ENCODE assay signal across 12 cellular contexts in genomic region chr14:24705840-24706239, GRCh38.
DNase-seq lines count a peak whose midpoint lies in the region; ATAC-seq lines count a peak whose summit lies in the region.
"Had no signal": no experiment of that assay in that cellular context is flagged by ENCODE, and none has a peak within 500 bp of the region (broad histone marks: within the 10 kb centered on the region; RNA-seq: fewer than 3 reads in every experiment).

No MANE protein-coding gene starts in this region.

- H3K36me3 Mint-ChIP-seq in effector memory CD8-positive, alpha-beta T cell (ENCODE audit: insufficient read depth): peaks cover 2% of the 10 kb centered on the region
- H3K36me3 Mint-ChIP-seq: stimulated activated effector memory CD8-positive, alpha-beta T cell treated with anti-CD3 and anti-CD28 coated beads, Interleukin-12 subunit alpha, Interleukin-12 subunit beta, amount 100 ng/mL, for 72 hours had no signal

- H3K27me3 Mint-ChIP-seq in effector memory CD8-positive, alpha-beta T cell: no peaks in the 10 kb centered on the region

- H3K4me1 Mint-ChIP-seq in effector memory CD8-positive, alpha-beta T cell (ENCODE audit: low read depth in 2 of 2): peaks cover 6 to 26% of the 10 kb centered on the region in 2 donors

- H3K4me3 Mint-ChIP-seq in effector memory CD8-positive, alpha-beta T cell: no peak overlapping the region
- H3K4me3 Mint-ChIP-seq: H9; stimulated activated effector memory CD8-positive, alpha-beta T cell treated with anti-CD3 and anti-CD28 coated beads, Interleukin-12 subunit alpha, Interleukin-12 subunit beta, amount 100 ng/mL, for 72 hours had no signal

- peak; percentile 93 for ATAC-seq in GM18858 (IDR thresholded peaks at IDR 0.05; ENCODE audit: unreplicated experiment)
- peak; percentile 84 for ATAC-seq in GM21529 (IDR thresholded peaks at IDR 0.05; ENCODE audit: unreplicated experiment)
- ATAC-seq in HG03159 (IDR thresholded peaks at IDR 0.05; ENCODE audit: unreplicated experiment): peak; percentile 92
- peak; percentile 43 for ATAC-seq in effector memory CD8-positive, alpha-beta T cell (replicated peaks)
- ATAC-seq: stimulated activated effector memory CD8-positive, alpha-beta T cell treated with anti-CD3 and anti-CD28 coated beads, Interleukin-12 subunit alpha, Interleukin-12 subunit beta, amount 100 ng/mL, for 72 hours had no signal

- no peak overlapping the region for H3K27ac Mint-ChIP-seq in effector memory CD8-positive, alpha-beta T cell
- H3K27ac Mint-ChIP-seq: H9; stimulated activated effector memory CD8-positive, alpha-beta T cell treated with anti-CD3 and anti-CD28 coated beads, Interleukin-12 subunit alpha, Interleukin-12 subunit beta, amount 100 ng/mL, for 72 hours had no signal

- no peaks in the 10 kb centered on the region for H3K9me3 Mint-ChIP-seq in effector memory CD8-positive, alpha-beta T cell
- H3K9me3 Mint-ChIP-seq: H9; stimulated activated effector memory CD8-positive, alpha-beta T cell treated with anti-CD3 and anti-CD28 coated beads, Interleukin-12 subunit alpha, Interleukin-12 subunit beta, amount 100 ng/mL, for 72 hours had no signal

- DNase-seq in effector memory CD8-positive, alpha-beta T cell: no peak
- no peak for DNase-seq in amniotic stem cell (lab: John Stamatoyannopoulos, UW)
- no peak for DNase-seq in stimulated activated CD4-positive, alpha-beta T cell treated with anti-CD3 and anti-CD28 coated beads, Interleukin-4, amount 100 ng/mL, for 4 hours
- no peak for DNase-seq in stimulated activated CD4-positive, alpha-beta T cell treated with anti-CD3 and anti-CD28 coated beads, Interleukin-4, amount 100 ng/mL, for 24 hours
- no peak for DNase-seq in iPS-NIHi11 (ENCODE audit: low spot score)
- DNase-seq: H9, NCI-H1436, RPMI8226 had no signal

Comparison
In these comparisons a context has a peak if more than half of its experiments do, and no peak if none do; other contexts are left out.
1. ATAC-seq: peak in every context shown above with its lines; median percentile 93 in GM18858; 92 in HG03159; 84 in GM21529; 43 in effector memory CD8-positive, alpha-beta T cell.